Comparison of ENCODE assay signal across 1 cellular context in the genomic region with DNA sequence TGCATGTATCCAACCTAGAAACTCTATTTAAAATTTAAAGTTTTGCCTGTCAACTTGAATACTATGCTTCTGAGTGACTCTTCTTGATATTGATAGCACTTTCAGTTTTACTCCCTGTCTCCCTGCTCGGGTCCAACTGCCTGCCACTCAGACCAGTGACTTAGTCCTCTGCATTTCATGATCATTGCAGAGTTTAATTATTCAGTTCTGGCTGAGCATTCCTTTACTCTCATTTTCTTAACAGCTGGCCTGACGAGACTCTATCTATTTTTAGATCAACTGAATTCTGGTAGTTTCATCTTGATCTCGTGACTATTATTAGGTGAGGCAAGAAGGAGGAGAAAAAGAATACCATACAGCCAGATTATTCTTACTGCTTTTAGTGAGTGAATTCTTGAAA.
TF ChIP-seq lines count a peak whose summit lies in the region.

No MANE protein-coding gene starts in this region.

TF ChIP-seq in HCT116, 20 proteins besides CTCF, POLR2A, EP300 and RAD21 (continued from another document):
- TF ChIP-seq MAX (IDR thresholded peaks at IDR 0.05) (no peak), SRF (IDR thresholded peaks at IDR 0.05; ENCODE audit: low read depth) (no peak), SP1 (IDR thresholded peaks at IDR 0.05; ENCODE audit: low read depth) (no peak), CBX3 (IDR thresholded peaks at IDR 0.05; ENCODE audit: low read depth) (no peak), EZH2phosphoT487 (IDR thresholded peaks at IDR 0.05; ENCODE audit: borderline replicate concordance) (no peak), ELF1 (IDR thresholded peaks at IDR 0.05; ENCODE audit: borderline replicate concordance, low read depth) (no peak), SIN3A (IDR thresholded peaks at IDR 0.05; ENCODE audit: low read depth) (no peak)
- TF ChIP-seq, protein P1, sequence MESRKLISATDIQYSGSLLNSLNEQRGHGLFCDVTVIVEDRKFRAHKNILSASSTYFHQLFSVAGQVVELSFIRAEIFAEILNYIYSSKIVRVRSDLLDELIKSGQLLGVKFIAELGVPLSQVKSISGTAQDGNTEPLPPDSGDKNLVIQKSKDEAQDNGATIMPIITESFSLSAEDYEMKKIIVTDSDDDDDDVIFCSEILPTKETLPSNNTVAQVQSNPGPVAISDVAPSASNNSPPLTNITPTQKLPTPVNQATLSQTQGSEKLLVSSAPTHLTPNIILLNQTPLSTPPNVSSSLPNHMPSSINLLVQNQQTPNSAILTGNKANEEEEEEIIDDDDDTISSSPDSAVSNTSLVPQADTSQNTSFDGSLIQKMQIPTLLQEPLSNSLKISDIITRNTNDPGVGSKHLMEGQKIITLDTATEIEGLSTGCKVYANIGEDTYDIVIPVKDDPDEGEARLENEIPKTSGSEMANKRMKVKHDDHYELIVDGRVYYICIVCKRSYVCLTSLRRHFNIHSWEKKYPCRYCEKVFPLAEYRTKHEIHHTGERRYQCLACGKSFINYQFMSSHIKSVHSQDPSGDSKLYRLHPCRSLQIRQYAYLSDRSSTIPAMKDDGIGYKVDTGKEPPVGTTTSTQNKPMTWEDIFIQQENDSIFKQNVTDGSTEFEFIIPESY (IDR thresholded peaks at IDR 0.05; ENCODE audit: extremely low read depth, insufficient replicate concordance, low read length), result no peak
TF ChIP-seq in HCT116: peak in this region for 0.
